ENCODE assay signal across 38 cellular contexts in the genomic region with DNA sequence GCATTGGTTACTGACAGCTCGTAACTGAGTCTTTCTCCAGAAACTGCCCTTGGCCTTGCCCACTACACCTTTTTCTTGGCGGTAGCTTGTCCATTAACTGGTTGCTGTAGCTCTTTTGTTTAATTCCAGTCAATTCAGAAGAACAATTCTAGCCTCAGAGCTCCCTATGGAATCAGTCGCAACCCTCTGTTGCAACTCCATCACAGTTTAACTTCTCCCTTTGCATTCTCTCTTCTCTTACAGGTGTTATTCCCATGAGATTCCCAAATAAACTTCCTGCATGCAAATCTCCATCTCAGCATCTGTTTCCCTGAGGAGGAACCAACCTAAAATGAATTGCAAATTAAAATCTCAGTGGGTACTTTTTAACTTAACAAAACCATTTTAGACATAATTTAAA. TPM values are rescaled to one million over a fixed set of nuclear protein-coding genes. Genes with fewer than 3 reads are reported as not detected.
"Had no signal": no experiment of that assay in that cellular context is flagged by ENCODE, and none has a peak within 500 bp of the region (broad histone marks: within the 10 kb centered on the region; RNA-seq: fewer than 3 reads in every experiment).

No MANE protein-coding gene starts in this region.

- H3K36me3 ChIP-seq: adrenal gland, brain microvascular endothelial cell, breast epithelium had no signal

- H3K4me1 ChIP-seq: adrenal gland, body of pancreas, breast epithelium had no signal

- H3K9me3 Mint-ChIP-seq: activated CD4-positive, alpha-beta memory T cell treated with anti-CD3 and anti-CD28 coated beads, Interleukin-2, amount 10 ng/mL, durations not matched to agents 7 days and 5 days; activated CD4-positive, alpha-beta T cell treated with anti-CD3 and anti-CD28 coated beads, Interleukin-2, amount 10 ng/mL, durations not matched to agents 7 days and 5 days; activated naive CD4-positive, alpha-beta T cell treated with anti-CD3 and anti-CD28 coated beads for 36 hours; activated naive CD4-positive, alpha-beta T cell treated with anti-CD3 and anti-CD28 coated beads, Interleukin-2, amount 50 U/mL, for 72 hours; activated naive CD8-positive, alpha-beta T cell treated with anti-CD3 and anti-CD28 coated beads for 36 hours; activated T-cell treated with anti-CD3 and anti-CD28 coated beads, Interleukin-2, amount 50 U/mL, for 4 hours; activated T-cell treated with anti-CD3 and anti-CD28 coated beads, Interleukin-2, amount 50 U/mL, for 72 hours; activated T-helper 1 cell treated with anti-CD3 and anti-CD28 coated beads, Interleukin-12 subunit alpha, Interleukin-12 subunit beta, Interleukin-2, Interleukin-4 antibody, amounts not matched to agents 30 ng/mL and 10 ng/mL and 1 ng/mL, durations not matched to agents 14 hours and 24 hours and 36 hours; activated T-helper 17 cell treated with anti-CD3 and anti-CD28 coated beads, Interleukin-2, amount 50 U/mL, for 72 hours; T-helper 1 cell treated with Interleukin-12 subunit alpha and Interleukin-12 subunit beta and Interleukin-4 antibody, amounts not matched to agents 30 μg/mL and 1 μg/mL, for 36 hours; T-helper 2 cell treated with Interferon-gamma antibody and Interleukin-4, amounts not matched to agents 5 μg/mL and 100 μg/mL, for 36 hours had no signal

- H3K4me1 Mint-ChIP-seq: activated CD4-positive, alpha-beta memory T cell treated with anti-CD3 and anti-CD28 coated beads, Interleukin-2, amount 10 ng/mL, durations not matched to agents 7 days and 5 days; activated CD4-positive, alpha-beta T cell treated with anti-CD3 and anti-CD28 coated beads for 36 hours; activated CD4-positive, alpha-beta T cell treated with anti-CD3 and anti-CD28 coated beads, Interleukin-2, amount 10 ng/mL, durations not matched to agents 7 days and 5 days; activated naive CD8-positive, alpha-beta T cell treated with anti-CD3 and anti-CD28 coated beads for 36 hours; activated T-helper 17 cell treated with anti-CD3 and anti-CD28 coated beads, Interleukin-2, amount 50 U/mL, for 72 hours had no signal

- H3K27me3 ChIP-seq: adrenal gland, body of pancreas, brain microvascular endothelial cell, breast epithelium had no signal

- FAIRE-seq: astrocyte, TTC549 had no signal

- DNase-seq: activated CD4-positive, alpha-beta memory T cell treated with anti-CD3 and anti-CD28 coated beads, Interleukin-2, amount 10 ng/mL, durations not matched to agents 7 days and 5 days; activated CD4-positive, alpha-beta T cell treated with anti-CD3 and anti-CD28 coated beads for 1 hour; activated CD4-positive, alpha-beta T cell treated with anti-CD3 and anti-CD28 coated beads for 36 hours; activated CD4-positive, alpha-beta T cell treated with anti-CD3 and anti-CD28 coated beads for 48 hours; activated CD4-positive, alpha-beta T cell treated with anti-CD3 and anti-CD28 coated beads, Interleukin-2, amount 10 ng/mL, durations not matched to agents 7 days and 5 days; activated CD4-positive, alpha-beta T cell treated with anti-CD3 and anti-CD28 coated beads, Interleukin-2, amount 50 U/mL, for 48 hours; activated CD4-positive, CD25-positive, alpha-beta regulatory T cell; activated CD8-positive, alpha-beta memory T cell treated with anti-CD3 and anti-CD28 coated beads, Interleukin-2, amount 50 U/mL, for 4 hours; activated effector memory CD4-positive, alpha-beta T cell treated with anti-CD3 and anti-CD28 coated beads, Interleukin-2, amount 50 U/mL, for 16 hours; activated gamma-delta T cell treated with Interleukin-2 at 50 U/mL for 16 hours; activated naive CD4-positive, alpha-beta T cell; activated naive CD4-positive, alpha-beta T cell treated with anti-CD3 and anti-CD28 coated beads for 36 hours; activated naive CD4-positive, alpha-beta T cell treated with anti-CD3 and anti-CD28 coated beads, Interleukin-2, amount 50 U/mL, for 16 hours; activated naive CD8-positive, alpha-beta T cell treated with anti-CD3 and anti-CD28 coated beads for 36 hours; activated T-cell treated with anti-CD3 and anti-CD28 coated beads for 4 hours; activated T-cell treated with anti-CD3 and anti-CD28 coated beads, Interleukin-2, amount 50 U/mL, for 1 hour; activated T-cell treated with anti-CD3 and anti-CD28 coated beads, Interleukin-2, amount 50 U/mL, for 4 hours; activated T-cell treated with anti-CD3 and anti-CD28 coated beads, Interleukin-2, amount 50 U/mL, for 72 hours; adrenal gland; amniotic stem cell; aorta; body of pancreas; brain microvascular endothelial cell; central memory CD4-positive, alpha-beta T cell; T-helper 1 cell; T-helper 2 cell; T-helper 9 cell had no signal

- H3K27me3 Mint-ChIP-seq: activated CD4-positive, alpha-beta memory T cell treated with anti-CD3 and anti-CD28 coated beads, Interleukin-2, amount 10 ng/mL, durations not matched to agents 7 days and 5 days; activated naive CD8-positive, alpha-beta T cell treated with anti-CD3 and anti-CD28 coated beads for 36 hours had no signal

- H3K4me3 ChIP-seq: adrenal gland, body of pancreas, breast epithelium had no signal

- H3K9me3 ChIP-seq: adrenal gland, body of pancreas, breast epithelium had no signal

- H3K36me3 Mint-ChIP-seq: activated naive CD4-positive, alpha-beta T cell treated with anti-CD3 and anti-CD28 coated beads, Interleukin-2, amount 50 U/mL, for 72 hours; activated naive CD8-positive, alpha-beta T cell treated with anti-CD3 and anti-CD28 coated beads for 36 hours had no signal

- ATAC-seq: activated CD4-positive, alpha-beta T cell treated with anti-CD3 and anti-CD28 coated beads for 36 hours; activated CD4-positive, CD25-positive, alpha-beta regulatory T cell treated with anti-CD3 and anti-CD28 coated beads, Interleukin-2, amount 50 U/mL, for 24 hours; activated naive CD4-positive, alpha-beta T cell treated with anti-CD3 and anti-CD28 coated beads, Interleukin-2, amount 50 U/mL, for 72 hours; activated T-cell treated with anti-CD3 and anti-CD28 coated beads, Interleukin-2, amount 50 U/mL, for 4 hours; activated T-cell treated with anti-CD3 and anti-CD28 coated beads, Interleukin-2, amount 50 U/mL, for 72 hours; activated T-helper 17 cell treated with anti-CD3 and anti-CD28 coated beads, Interleukin-2, amount 50 U/mL, for 72 hours; body of pancreas had no signal

- H3K27ac Mint-ChIP-seq: activated CD4-positive, alpha-beta memory T cell treated with anti-CD3 and anti-CD28 coated beads, Interleukin-2, amount 10 ng/mL, durations not matched to agents 7 days and 5 days; activated CD4-positive, alpha-beta T cell treated with anti-CD3 and anti-CD28 coated beads for 36 hours; activated CD4-positive, alpha-beta T cell treated with anti-CD3 and anti-CD28 coated beads, Interleukin-2, amount 10 ng/mL, durations not matched to agents 7 days and 5 days; activated naive CD4-positive, alpha-beta T cell treated with anti-CD3 and anti-CD28 coated beads for 36 hours; activated naive CD4-positive, alpha-beta T cell treated with anti-CD3 and anti-CD28 coated beads, Interleukin-2, amount 50 U/mL, for 72 hours; activated naive CD8-positive, alpha-beta T cell treated with anti-CD3 and anti-CD28 coated beads for 36 hours; activated T-cell treated with anti-CD3 and anti-CD28 coated beads, Interleukin-2, amount 50 U/mL, for 72 hours; activated T-helper 1 cell treated with anti-CD3 and anti-CD28 coated beads, Interleukin-12 subunit alpha, Interleukin-12 subunit beta, Interleukin-2, Interleukin-4 antibody, amounts not matched to agents 30 ng/mL and 10 ng/mL and 1 ng/mL, durations not matched to agents 14 hours and 24 hours and 36 hours; activated T-helper 17 cell treated with anti-CD3 and anti-CD28 coated beads, Interleukin-2, amount 50 U/mL, for 72 hours; T-helper 1 cell treated with Interleukin-12 subunit alpha and Interleukin-12 subunit beta and Interleukin-4 antibody, amounts not matched to agents 30 μg/mL and 1 μg/mL, for 36 hours; T-helper 2 cell treated with Interferon-gamma antibody and Interleukin-4, amounts not matched to agents 5 μg/mL and 100 μg/mL, for 36 hours had no signal

- H3K27ac ChIP-seq: adrenal gland, body of pancreas, brain microvascular endothelial cell, breast epithelium, VCaP had no signal

- H3K4me3 Mint-ChIP-seq: activated CD4-positive, alpha-beta memory T cell treated with anti-CD3 and anti-CD28 coated beads, Interleukin-2, amount 10 ng/mL, durations not matched to agents 7 days and 5 days; activated CD4-positive, alpha-beta T cell treated with anti-CD3 and anti-CD28 coated beads for 36 hours; activated CD4-positive, alpha-beta T cell treated with anti-CD3 and anti-CD28 coated beads, Interleukin-2, amount 10 ng/mL, durations not matched to agents 7 days and 5 days; activated naive CD4-positive, alpha-beta T cell treated with anti-CD3 and anti-CD28 coated beads for 36 hours; activated naive CD8-positive, alpha-beta T cell treated with anti-CD3 and anti-CD28 coated beads for 36 hours; activated T-cell treated with anti-CD3 and anti-CD28 coated beads, Interleukin-2, amount 50 U/mL, for 4 hours; activated T-cell treated with anti-CD3 and anti-CD28 coated beads, Interleukin-2, amount 50 U/mL, for 72 hours; activated T-helper 1 cell treated with anti-CD3 and anti-CD28 coated beads, Interleukin-12 subunit alpha, Interleukin-12 subunit beta, Interleukin-2, Interleukin-4 antibody, amounts not matched to agents 30 ng/mL and 10 ng/mL and 1 ng/mL, durations not matched to agents 14 hours and 24 hours and 36 hours; activated T-helper 17 cell treated with anti-CD3 and anti-CD28 coated beads, Interleukin-2, amount 50 U/mL, for 72 hours; T-helper 1 cell treated with Interleukin-12 subunit alpha and Interleukin-12 subunit beta and Interleukin-4 antibody, amounts not matched to agents 30 μg/mL and 1 μg/mL, for 36 hours; T-helper 2 cell treated with Interferon-gamma antibody and Interleukin-4, amounts not matched to agents 5 μg/mL and 100 μg/mL, for 36 hours had no signal

RNA-seq across cellular contexts. Expression of gene TMEM26, which starts 28.4 kb away (rescaled TPM):
- total RNA-seq: activated CD4-positive, alpha-beta memory T cell treated with anti-CD3 and anti-CD28 coated beads, Interleukin-2, amount 10 ng/mL, durations not matched to agents 7 days and 5 days; activated CD4-positive, alpha-beta T cell treated with anti-CD3 and anti-CD28 coated beads for 36 hours; activated CD4-positive, alpha-beta T cell treated with anti-CD3 and anti-CD28 coated beads, Interleukin-2, amount 10 ng/mL, durations not matched to agents 7 days and 5 days; activated CD8-positive, alpha-beta memory T cell treated with anti-CD3 and anti-CD28 coated beads for 36 hours; activated naive CD4-positive, alpha-beta T cell treated with anti-CD3 and anti-CD28 coated beads for 36 hours; activated naive CD4-positive, alpha-beta T cell treated with anti-CD3 and anti-CD28 coated beads, Interleukin-2, amount 50 U/mL, for 72 hours; activated naive CD8-positive, alpha-beta T cell treated with anti-CD3 and anti-CD28 coated beads for 36 hours; activated T-cell treated with anti-CD3 and anti-CD28 coated beads, Interleukin-2, amount 50 U/mL, for 4 hours; activated T-cell treated with anti-CD3 and anti-CD28 coated beads, Interleukin-2, amount 50 U/mL, for 72 hours; activated T-helper 1 cell treated with anti-CD3 and anti-CD28 coated beads, Interleukin-12 subunit alpha, Interleukin-12 subunit beta, Interleukin-2, Interleukin-4 antibody, amounts not matched to agents 30 ng/mL and 10 ng/mL and 1 ng/mL, durations not matched to agents 14 hours and 24 hours and 36 hours; activated T-helper 17 cell treated with anti-CD3 and anti-CD28 coated beads, Interleukin-2, amount 50 U/mL, for 72 hours; body of pancreas had no signal
